ENCODE assay signal across 1 cellular context in the genomic region with DNA sequence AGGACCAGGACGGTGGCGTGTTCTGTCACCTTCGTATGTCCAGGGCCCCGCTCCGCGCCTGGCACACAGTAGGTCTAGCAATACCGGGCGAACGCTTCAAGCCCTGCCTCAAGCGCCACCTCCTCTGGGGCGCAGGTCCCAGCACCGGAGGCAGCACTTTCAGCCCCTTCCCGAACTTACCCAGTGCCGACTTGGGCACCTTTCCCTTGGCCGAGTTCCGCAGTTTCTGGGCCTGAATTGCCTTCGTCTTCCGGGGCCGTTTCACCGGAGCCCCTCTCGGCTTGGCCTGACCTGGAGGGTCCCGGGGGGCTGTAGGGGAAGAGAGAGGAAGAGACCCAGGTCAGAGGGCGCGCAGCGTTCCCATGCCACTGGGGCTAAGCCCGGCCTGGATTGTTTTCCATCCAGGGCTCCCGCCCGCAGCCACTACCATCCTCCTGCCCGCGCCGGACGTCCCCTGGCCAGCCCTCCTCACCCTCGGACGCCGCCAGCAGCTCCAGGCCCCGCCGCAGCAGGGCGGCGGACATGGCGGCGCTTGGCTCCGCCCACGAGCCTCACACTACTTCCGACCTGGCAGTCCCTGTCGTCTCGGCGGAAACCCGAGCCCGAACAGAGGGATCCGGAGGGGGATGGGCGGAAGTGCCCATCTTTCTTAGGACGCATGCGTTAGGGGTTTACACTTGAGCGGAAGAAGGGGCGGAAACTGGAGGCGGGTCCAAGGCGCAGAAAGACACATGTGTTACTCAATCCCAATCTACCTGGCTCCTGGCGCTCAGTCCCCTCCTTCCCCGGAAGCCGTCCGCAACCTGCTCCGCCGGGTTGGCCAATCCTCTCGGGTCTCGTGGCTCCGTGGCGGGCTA.
TF ChIP-seq lines count a peak whose summit lies in the region.

TSS of gene RPS19BP1 (minus strand) at position 534 of the 857 bp plus-strand sequence. CDS start at position 524, 10 bp downstream.

TF ChIP-seq in HEK293, 187 proteins besides CTCF, POLR2A, EP300 and RAD21 (continued from another document and continues in another):
- TF ChIP-seq ZNF518A (tag by site-specific recombination; conservative IDR thresholded peaks at IDR 0.05; ENCODE audit: low read depth) = peak; percentile 69
- TF ChIP-seq ZNF211 (tag by site-specific recombination; IDR thresholded peaks at IDR 0.05; ENCODE audit: low read depth) = no peak
- peak; percentile 13; the same call in 1 of the 2 replicates for TF ChIP-seq ZNF610 (tag by site-specific recombination; IDR thresholded peaks at IDR 0.05; ENCODE audit: borderline replicate concordance)
- TF ChIP-seq ZNF660 (tag by site-specific recombination; IDR thresholded peaks at IDR 0.05) = peak; percentile 42; the same call in 1 of the 2 replicates
- peak; percentile 98 for TF ChIP-seq ZBTB11 (tag by site-specific recombination; conservative IDR thresholded peaks at IDR 0.05; ENCODE audit: low read depth)
- peak; percentile 58 for TF ChIP-seq SP7 (tag by site-specific recombination; IDR thresholded peaks at IDR 0.05)
- peak; percentile 90; the same call in 1 of the 2 replicates for TF ChIP-seq ZEB2 (tag by site-specific recombination; IDR thresholded peaks at IDR 0.05)
- TF ChIP-seq, protein P1, sequence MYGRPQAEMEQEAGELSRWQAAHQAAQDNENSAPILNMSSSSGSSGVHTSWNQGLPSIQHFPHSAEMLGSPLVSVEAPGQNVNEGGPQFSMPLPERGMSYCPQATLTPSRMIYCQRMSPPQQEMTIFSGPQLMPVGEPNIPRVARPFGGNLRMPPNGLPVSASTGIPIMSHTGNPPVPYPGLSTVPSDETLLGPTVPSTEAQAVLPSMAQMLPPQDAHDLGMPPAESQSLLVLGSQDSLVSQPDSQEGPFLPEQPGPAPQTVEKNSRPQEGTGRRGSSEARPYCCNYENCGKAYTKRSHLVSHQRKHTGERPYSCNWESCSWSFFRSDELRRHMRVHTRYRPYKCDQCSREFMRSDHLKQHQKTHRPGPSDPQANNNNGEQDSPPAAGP (tag by site-specific recombination; IDR thresholded peaks at IDR 0.05) = peak; percentile 48; the same call in 1 of the 2 replicates
- TF ChIP-seq, protein P2, sequence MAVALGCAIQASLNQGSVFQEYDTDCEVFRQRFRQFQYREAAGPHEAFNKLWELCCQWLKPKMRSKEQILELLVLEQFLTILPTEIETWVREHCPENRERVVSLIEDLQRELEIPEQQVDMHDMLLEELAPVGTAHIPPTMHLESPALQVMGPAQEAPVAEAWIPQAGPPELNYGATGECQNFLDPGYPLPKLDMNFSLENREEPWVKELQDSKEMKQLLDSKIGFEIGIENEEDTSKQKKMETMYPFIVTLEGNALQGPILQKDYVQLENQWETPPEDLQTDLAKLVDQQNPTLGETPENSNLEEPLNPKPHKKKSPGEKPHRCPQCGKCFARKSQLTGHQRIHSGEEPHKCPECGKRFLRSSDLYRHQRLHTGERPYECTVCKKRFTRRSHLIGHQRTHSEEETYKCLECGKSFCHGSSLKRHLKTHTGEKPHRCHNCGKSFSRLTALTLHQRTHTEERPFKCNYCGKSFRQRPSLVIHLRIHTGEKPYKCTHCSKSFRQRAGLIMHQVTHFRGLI (tag by site-specific recombination; IDR thresholded peaks at IDR 0.05) = 0 out of 2 replicates have a peak, but pooled peaks have one; percentile 7
- TF ChIP-seq ZBTB20 (tag by site-specific recombination; IDR thresholded peaks at IDR 0.05) = peak; percentile 63
- TF ChIP-seq ZNF335 (tag by site-specific recombination; conservative IDR thresholded peaks at IDR 0.05) = peak; percentile 89
- TF ChIP-seq ZNF266 (tag by site-specific recombination; IDR thresholded peaks at IDR 0.05; ENCODE audit: low read depth) = no peak
- TF ChIP-seq, protein P3, sequence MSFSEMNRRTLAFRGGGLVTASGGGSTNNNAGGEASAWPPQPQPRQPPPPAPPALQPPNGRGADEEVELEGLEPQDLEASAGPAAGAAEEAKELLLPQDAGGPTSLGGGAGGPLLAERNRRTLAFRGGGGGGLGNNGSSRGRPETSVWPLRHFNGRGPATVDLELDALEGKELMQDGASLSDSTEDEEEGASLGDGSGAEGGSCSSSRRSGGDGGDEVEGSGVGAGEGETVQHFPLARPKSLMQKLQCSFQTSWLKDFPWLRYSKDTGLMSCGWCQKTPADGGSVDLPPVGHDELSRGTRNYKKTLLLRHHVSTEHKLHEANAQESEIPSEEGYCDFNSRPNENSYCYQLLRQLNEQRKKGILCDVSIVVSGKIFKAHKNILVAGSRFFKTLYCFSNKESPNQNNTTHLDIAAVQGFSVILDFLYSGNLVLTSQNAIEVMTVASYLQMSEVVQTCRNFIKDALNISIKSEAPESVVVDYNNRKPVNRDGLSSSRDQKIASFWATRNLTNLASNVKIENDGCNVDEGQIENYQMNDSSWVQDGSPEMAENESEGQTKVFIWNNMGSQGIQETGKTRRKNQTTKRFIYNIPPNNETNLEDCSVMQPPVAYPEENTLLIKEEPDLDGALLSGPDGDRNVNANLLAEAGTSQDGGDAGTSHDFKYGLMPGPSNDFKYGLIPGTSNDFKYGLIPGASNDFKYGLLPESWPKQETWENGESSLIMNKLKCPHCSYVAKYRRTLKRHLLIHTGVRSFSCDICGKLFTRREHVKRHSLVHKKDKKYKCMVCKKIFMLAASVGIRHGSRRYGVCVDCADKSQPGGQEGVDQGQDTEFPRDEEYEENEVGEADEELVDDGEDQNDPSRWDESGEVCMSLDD (tag by site-specific recombination; IDR thresholded peaks at IDR 0.05) = peak; percentile 48; the same call in 1 of the 2 replicates
- TF ChIP-seq, protein P4, sequence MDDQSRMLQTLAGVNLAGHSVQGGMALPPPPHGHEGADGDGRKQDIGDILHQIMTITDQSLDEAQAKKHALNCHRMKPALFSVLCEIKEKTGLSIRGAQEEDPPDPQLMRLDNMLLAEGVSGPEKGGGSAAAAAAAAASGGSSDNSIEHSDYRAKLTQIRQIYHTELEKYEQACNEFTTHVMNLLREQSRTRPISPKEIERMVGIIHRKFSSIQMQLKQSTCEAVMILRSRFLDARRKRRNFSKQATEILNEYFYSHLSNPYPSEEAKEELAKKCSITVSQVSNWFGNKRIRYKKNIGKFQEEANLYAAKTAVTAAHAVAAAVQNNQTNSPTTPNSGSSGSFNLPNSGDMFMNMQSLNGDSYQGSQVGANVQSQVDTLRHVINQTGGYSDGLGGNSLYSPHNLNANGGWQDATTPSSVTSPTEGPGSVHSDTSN (CRISPR knock-in tag; IDR thresholded peaks at IDR 0.05) = peak; percentile 92
- 0 out of 2 replicates have a peak, but pooled peaks have one; percentile 42 for TF ChIP-seq ZSCAN23 (tag by site-specific recombination; IDR thresholded peaks at IDR 0.05)
- TF ChIP-seq ZBTB7A (tag by site-specific recombination; IDR thresholded peaks at IDR 0.05; ENCODE audit: low read depth) = peak; percentile 80; the same call in 1 of the 2 replicates
- TF ChIP-seq PATZ1 (tag by site-specific recombination; IDR thresholded peaks at IDR 0.05) = peak; percentile 64
- 0 out of 2 replicates have a peak, but pooled peaks have one; percentile 13 for TF ChIP-seq ZSCAN30 (tag by site-specific recombination; IDR thresholded peaks at IDR 0.05)
- TF ChIP-seq BCL11B (tag by site-specific recombination; IDR thresholded peaks at IDR 0.05; ENCODE audit: low read depth) = 0 out of 2 replicates have a peak, but pooled peaks have one; percentile 29
- peak; percentile 42 for TF ChIP-seq ZBTB26 (tag by site-specific recombination; optimal IDR thresholded peaks at IDR 0.05)
- TF ChIP-seq ZNF658 (tag by site-specific recombination; IDR thresholded peaks at IDR 0.05) = no peak
- TF ChIP-seq ZNF629 (tag by site-specific recombination; IDR thresholded peaks at IDR 0.05) = peak; percentile 37
- peak; percentile 80 for TF ChIP-seq EGR2 (tag by site-specific recombination; IDR thresholded peaks at IDR 0.05; ENCODE audit: low read depth)
- peak; percentile 70 for TF ChIP-seq ZIC2 (tag by site-specific recombination; IDR thresholded peaks at IDR 0.05)
- TF ChIP-seq SP3 (tag by site-specific recombination; IDR thresholded peaks at IDR 0.05) = peak; percentile 90
- no peak for TF ChIP-seq ZNF248 (tag by site-specific recombination; IDR thresholded peaks at IDR 0.05)
- TF ChIP-seq ZNF157 (tag by site-specific recombination; IDR thresholded peaks at IDR 0.05) = no peak
- no peak for TF ChIP-seq ZNF426 (tag by site-specific recombination; IDR thresholded peaks at IDR 0.05)
- TF ChIP-seq ZSCAN16 (tag by site-specific recombination; IDR thresholded peaks at IDR 0.05) = 0 out of 2 replicates have a peak, but pooled peaks have one; percentile 25
- TF ChIP-seq SP2 (tag by site-specific recombination; IDR thresholded peaks at IDR 0.05) = peak; percentile 98
- TF ChIP-seq ZNF341 (tag by site-specific recombination; IDR thresholded peaks at IDR 0.05; ENCODE audit: low read depth) = peak; percentile 95
- TF ChIP-seq ZNF366 (tag by site-specific recombination; conservative IDR thresholded peaks at IDR 0.05) = peak; percentile 92
- peak; percentile 99 for TF ChIP-seq ZXDB (tag by site-specific recombination; IDR thresholded peaks at IDR 0.05)
